Comparison of ENCODE assay signal across 16 cellular contexts in genomic region chr1:111476214-111476613, GRCh38. TPM values are rescaled to one million over a fixed set of nuclear protein-coding genes. Genes with fewer than 3 reads are reported as not detected.
DNase-seq lines count a peak whose midpoint lies in the region; ATAC-seq and TF ChIP-seq lines count a peak whose summit lies in the region.
"Had no signal": no experiment of that assay in that cellular context is flagged by ENCODE, and none has a peak within 500 bp of the region (broad histone marks: within the 10 kb centered on the region; RNA-seq: fewer than 3 reads in every experiment).

No MANE protein-coding gene starts in this region.

- peak overlapping the region; percentile 63 for H3K4me3 ChIP-seq in Loucy (ENCODE audit: low read length, poor library complexity, severe bottlenecking)
- H3K4me3 ChIP-seq in colonic mucosa: no peak overlapping the region
- peak overlapping the region in 1 of 2 donors; percentile 3 for H3K4me3 ChIP-seq in gastroesophageal sphincter
- H3K4me3 ChIP-seq: lung, thyroid gland had no signal

- TF ChIP-seq CTCF in Loucy (conservative IDR thresholded peaks at IDR 0.05; ENCODE audit: low read length): no peak
- TF ChIP-seq CTCF in colonic mucosa (IDR thresholded peaks at IDR 0.05): no peak
- no peak for TF ChIP-seq CTCF in gastroesophageal sphincter (IDR thresholded peaks at IDR 0.05)

- no peaks in the 10 kb centered on the region for H3K9me3 Mint-ChIP-seq in activated CD8-positive, alpha-beta memory T cell treated with anti-CD3 and anti-CD28 coated beads, Interleukin-2, amount 10 ng/mL, durations not matched to agents 7 days and 5 days (ENCODE audit: low read depth)
- no peaks in the 10 kb centered on the region for H3K9me3 Mint-ChIP-seq in stimulated activated naive B cell treated with anti-CD40 and anti-IgM and Interleukin-4, amounts not matched to agents 10 μg/mL and 1 μg/mL and 100 μg/mL, for 72 hours

- H3K27ac ChIP-seq in colonic mucosa (peak overlapping the region; percentile 8), gastroesophageal sphincter (peak overlapping the region in 2 of 4 donors; percentile 29 to 46)
- H3K27ac ChIP-seq: thyroid gland had no signal

- H3K9ac ChIP-seq in Loucy (ENCODE audit: low read depth, low read length, poor library complexity, severe bottlenecking) (peak overlapping the region; percentile 60), colonic mucosa (ENCODE audit: low read depth in 2 of 2, low read length in 2 of 2) (no peak overlapping the region)

- H2AFZ ChIP-seq in Loucy (ENCODE audit: low read length): peak overlapping the region; percentile 77; the same call in 1 of the 2 replicates

- TF ChIP-seq POLR2A in gastroesophageal sphincter (IDR thresholded peaks at IDR 0.05): no peak

- peaks cover 28% of the 10 kb centered on the region for H3K27me3 Mint-ChIP-seq in activated CD8-positive, alpha-beta memory T cell treated with anti-CD3 and anti-CD28 coated beads, Interleukin-2, amount 10 ng/mL, durations not matched to agents 7 days and 5 days
- H3K27me3 Mint-ChIP-seq in stimulated activated naive B cell treated with anti-CD40 and anti-IgM and Interleukin-4, amounts not matched to agents 10 μg/mL and 1 μg/mL and 100 μg/mL, for 72 hours: no peaks in the 10 kb centered on the region

- H3K27ac Mint-ChIP-seq in activated CD8-positive, alpha-beta memory T cell treated with anti-CD3 and anti-CD28 coated beads, Interleukin-2, amount 10 ng/mL, durations not matched to agents 7 days and 5 days: peak overlapping the region; percentile 78
- peak overlapping the region; percentile 73 for H3K27ac Mint-ChIP-seq in stimulated activated naive B cell treated with anti-CD40 and anti-IgM and Interleukin-4, amounts not matched to agents 10 μg/mL and 1 μg/mL and 100 μg/mL, for 72 hours

- H3K9me2 ChIP-seq in Loucy (replicated peaks; ENCODE audit: low read depth, low read length): no peaks in the 10 kb centered on the region

- CTCF ChIA-PET in activated CD8-positive, alpha-beta memory T cell treated with anti-CD3 and anti-CD28 coated beads, Interleukin-2, amount 10 ng/mL, durations not matched to agents 7 days and 5 days (lab: Charles Lee): interaction anchor here (0.8 to 4.0 kb wide), 10 partner anchors 20 to 271 kb away, joined by 3 to 30 read pairs (median 8); partner anchors contain the start of genes ADORA3, ATP5PB and TMIGD3

- TF ChIP-seq EP300 in gastroesophageal sphincter (IDR thresholded peaks at IDR 0.05): no peak

- DNase-seq in activated CD8-positive, alpha-beta memory T cell treated with anti-CD3 and anti-CD28 coated beads, Interleukin-2, amount 10 ng/mL, durations not matched to agents 7 days and 5 days: no peak
- DNase-seq in activated CD8-positive, alpha-beta memory T cell treated with anti-CD3 and anti-CD28 coated beads, Interleukin-2, amount 50 U/mL, for 48 hours: no peak
- DNase-seq in colonic mucosa: no peak
- no peak for DNase-seq in stimulated activated naive B cell treated with anti-CD40 and anti-IgM and Interleukin-4, amounts not matched to agents 10 μg/mL and 1 μg/mL and 100 μg/mL, for 72 hours
- DNase-seq in inferior parietal cortex (ENCODE audit: extremely low spot score): no peak
- DNase-seq: ACHN; activated CD4-positive, alpha-beta T cell treated with anti-CD3 and anti-CD28 coated beads for 1 hour; DMS 273 treated with DMSO at 0.1 percent for 48 hours; NCI-H1105 treated with DMSO at 0.1 percent for 48 hours; NCI-H446; nucleus accumbens; thyroid gland had no signal

- H3K79me2 ChIP-seq in Loucy (ENCODE audit: insufficient read depth, low read length): no peaks in the 10 kb centered on the region

- H3K36me3 ChIP-seq in Loucy (ENCODE audit: insufficient read depth, low read length) (no peaks in the 10 kb centered on the region), colonic mucosa (no peaks in the 10 kb centered on the region), gastroesophageal sphincter (peaks cover 0 to 55% of the 10 kb centered on the region in 2 donors)
- H3K36me3 ChIP-seq: thyroid gland had no signal

- intact Hi-C loops in colonic mucosa (cut with DNase I): no loop called here

- peaks cover 52% of the 10 kb centered on the region for H3K4me1 Mint-ChIP-seq in activated CD8-positive, alpha-beta memory T cell treated with anti-CD3 and anti-CD28 coated beads, Interleukin-2, amount 10 ng/mL, durations not matched to agents 7 days and 5 days
- H3K4me1 Mint-ChIP-seq in stimulated activated naive B cell treated with anti-CD40 and anti-IgM and Interleukin-4, amounts not matched to agents 10 μg/mL and 1 μg/mL and 100 μg/mL, for 72 hours: peaks cover 40 to 46% of the 10 kb centered on the region in 2 donors

- peak; percentile 2 for ATAC-seq in activated CD8-positive, alpha-beta memory T cell treated with anti-CD3 and anti-CD28 coated beads, Interleukin-2, amount 10 ng/mL, durations not matched to agents 7 days and 5 days
- no peak for ATAC-seq in stimulated activated naive B cell treated with anti-CD40 and anti-IgM and Interleukin-4, amounts not matched to agents 10 μg/mL and 1 μg/mL and 100 μg/mL, for 72 hours (replicated peaks)
- no peak for ATAC-seq in GM19463 (IDR thresholded peaks at IDR 0.05; ENCODE audit: unreplicated experiment)
- no peak for ATAC-seq in gastroesophageal sphincter

- H3K4me1 ChIP-seq in Loucy (ENCODE audit: insufficient read depth, low read length, poor library complexity, severe bottlenecking): peaks cover 39% of the 10 kb centered on the region
- H3K4me1 ChIP-seq in colonic mucosa: no peaks in the 10 kb centered on the region
- peaks cover 0 to 3% (median 0%) of the 10 kb centered on the region in 3 donors for H3K4me1 ChIP-seq in gastroesophageal sphincter
- H3K4me1 ChIP-seq: thyroid gland had no signal

- H3K9me3 ChIP-seq in Loucy (ENCODE audit: insufficient read depth, low read depth, low read length) (no peaks in the 10 kb centered on the region), colonic mucosa (no peaks in the 10 kb centered on the region), gastroesophageal sphincter (no peaks in the 10 kb centered on the region)
- H3K9me3 ChIP-seq: thyroid gland had no signal

- H3K36me3 Mint-ChIP-seq in activated CD8-positive, alpha-beta memory T cell treated with anti-CD3 and anti-CD28 coated beads, Interleukin-2, amount 10 ng/mL, durations not matched to agents 7 days and 5 days: peaks cover 16% of the 10 kb centered on the region
- H3K36me3 Mint-ChIP-seq in stimulated activated naive B cell treated with anti-CD40 and anti-IgM and Interleukin-4, amounts not matched to agents 10 μg/mL and 1 μg/mL and 100 μg/mL, for 72 hours: peaks cover 17 to 20% of the 10 kb centered on the region in 2 donors

- peaks cover 8% of the 10 kb centered on the region; the same call in 1 of the 2 replicates for H3F3A ChIP-seq in Loucy (ENCODE audit: low read depth)

- peak overlapping the region; percentile 60 for H3K4me3 Mint-ChIP-seq in activated CD8-positive, alpha-beta memory T cell treated with anti-CD3 and anti-CD28 coated beads, Interleukin-2, amount 10 ng/mL, durations not matched to agents 7 days and 5 days
- peak overlapping the region; percentile 56 to 59 for H3K4me3 Mint-ChIP-seq in stimulated activated naive B cell treated with anti-CD40 and anti-IgM and Interleukin-4, amounts not matched to agents 10 μg/mL and 1 μg/mL and 100 μg/mL, for 72 hours

- peak overlapping the region; percentile 84 for H3K4me2 ChIP-seq in Loucy (ENCODE audit: low read depth, low read length, poor library complexity, severe bottlenecking)

- no peaks in the 10 kb centered on the region for H4K20me1 ChIP-seq in Loucy (ENCODE audit: insufficient read depth, low read length, poor library complexity, severe bottlenecking)

- no peaks in the 10 kb centered on the region for H3K27me3 ChIP-seq in Loucy (ENCODE audit: insufficient read depth, low read length, poor library complexity, severe bottlenecking)
- no peaks in the 10 kb centered on the region for H3K27me3 ChIP-seq in colonic mucosa
- H3K27me3 ChIP-seq in gastroesophageal sphincter: no peaks in the 10 kb centered on the region
- H3K27me3 ChIP-seq: thyroid gland had no signal

RNA-seq across cellular contexts. Expression of gene C1orf162, which starts 2.4 kb away (rescaled TPM):
- total RNA-seq in activated CD8-positive, alpha-beta memory T cell treated with anti-CD3 and anti-CD28 coated beads, Interleukin-2, amount 10 ng/mL, durations not matched to agents 7 days and 5 days: 1 to 10 TPM in 1 of 2 experiments, under 1 TPM in 1; 0.87 to 4.6 TPM
- total RNA-seq in colonic mucosa: 1 to 10 TPM; 2.8 to 3.3 TPM
- 10 to 100 TPM in 2 of 4 donors, 1 to 10 TPM in 2; 5.9 to 24.5 (median 13.7) TPM for total RNA-seq in gastroesophageal sphincter

RNA-seq across cellular contexts. Expression of gene ATP5PB, which starts 26.9 kb away (rescaled TPM):
- 100 to 1,000 TPM; 215 to 266 TPM for total RNA-seq in activated CD8-positive, alpha-beta memory T cell treated with anti-CD3 and anti-CD28 coated beads, Interleukin-2, amount 10 ng/mL, durations not matched to agents 7 days and 5 days
- total RNA-seq in colonic mucosa (100 to 1,000 TPM; 488 to 502 TPM), gastroesophageal sphincter (100 to 1,000 TPM; 166 to 232 (median 192) TPM)

RNA-seq across cellular contexts. Expression of gene WDR77, which starts 27.2 kb away (rescaled TPM):
- 10 to 100 TPM; 29.6 to 37.5 TPM for total RNA-seq in activated CD8-positive, alpha-beta memory T cell treated with anti-CD3 and anti-CD28 coated beads, Interleukin-2, amount 10 ng/mL, durations not matched to agents 7 days and 5 days
- total RNA-seq in colonic mucosa (10 to 100 TPM; 19.9 to 42.0 TPM), gastroesophageal sphincter (10 to 100 TPM; 20.5 to 33.5 (median 28.7) TPM)

RNA-seq across cellular contexts. Expression of gene ADORA3, which starts 27.2 kb away (rescaled TPM):
- total RNA-seq in activated CD8-positive, alpha-beta memory T cell treated with anti-CD3 and anti-CD28 coated beads, Interleukin-2, amount 10 ng/mL, durations not matched to agents 7 days and 5 days: not detected
- 1 to 10 TPM; 1.2 to 1.3 TPM for total RNA-seq in colonic mucosa
- 10 to 100 TPM in 2 of 4 donors, 1 to 10 TPM in 2; 3.4 to 13.7 (median 7.8) TPM for total RNA-seq in gastroesophageal sphincter

RNA-seq across cellular contexts. Expression of gene TMIGD3, which starts 27.2 kb away (rescaled TPM):
- under 1 TPM in 1 of 2 experiments, not detected in 1; 0.23 TPM for total RNA-seq in activated CD8-positive, alpha-beta memory T cell treated with anti-CD3 and anti-CD28 coated beads, Interleukin-2, amount 10 ng/mL, durations not matched to agents 7 days and 5 days
- 1 to 10 TPM in 1 of 2 donors, under 1 TPM in 1; 0.42 to 1.1 TPM for total RNA-seq in colonic mucosa
- total RNA-seq in gastroesophageal sphincter: 10 to 100 TPM in 1 of 4 donors, 1 to 10 TPM in 1, under 1 TPM in 1, not detected in 1; 0.85 to 14.1 (median 3.2) TPM
